8 cellular contexts compared by ENCODE assay signal in genomic region chr1:25695066-25695990, GRCh38.
DNase-seq lines count a peak whose midpoint lies in the region; ATAC-seq and TF ChIP-seq lines count a peak whose summit lies in the region.

No MANE protein-coding gene starts in this region.

- H3K36me3 Mint-ChIP-seq in CD14-positive monocyte = peaks cover 7 to 16% of the 10 kb centered on the region in 2 donors

- H3K27me3 ChIP-seq in stomach smooth muscle (ENCODE audit: control insufficient read depth in 1 of 2, insufficient read depth in 2 of 2, low read length in 2 of 2) = no peaks in the 10 kb centered on the region

- no peak overlapping the region for H3K4me3 Mint-ChIP-seq in CD14-positive monocyte

- intact Hi-C loops in CD14-positive monocyte (cut with micrococcal nuclease) = no loop called here

- DNase-seq in activated effector memory CD4-positive, alpha-beta T cell treated with anti-CD3 and anti-CD28 coated beads, Interleukin-2, amount 50 U/mL, for 16 hours = peak; percentile 14
- no peak for DNase-seq in activated effector memory CD4-positive, alpha-beta T cell treated with Interleukin-2 at 50 U/mL for 16 hours
- DNase-seq in astrocyte of the spinal cord (ENCODE audit: low read depth, low spot score) (peak; percentile 93), islet precursor cell (peak; percentile 92), CD14-positive monocyte (ENCODE audit: low spot score) (no peak)
- DNase-seq in stimulated activated naive CD8-positive, alpha-beta T cell treated with anti-CD3 and anti-CD28 coated beads, Interleukin-15, Interleukin-2, amounts not matched to agents 100 U/mL and 50 U/mL, for 24 hours = no peak

- H3K27ac ChIP-seq in stomach smooth muscle (ENCODE audit: low read length) = peak overlapping the region; percentile 86

- peaks cover 2% of the 10 kb centered on the region for H3K4me1 Mint-ChIP-seq in CD14-positive monocyte

- H3K27ac Mint-ChIP-seq in CD14-positive monocyte = no peak overlapping the region

- in situ Hi-C loops in astrocyte of the spinal cord (cut with HindIII; ENCODE audit: low sequenced_read_pairs) = no loop called here

- TF ChIP-seq CTCF in astrocyte of the spinal cord (IDR thresholded peaks at IDR 0.05; ENCODE audit: low read depth, low read length) = peak; percentile 34
- no peak for TF ChIP-seq CTCF in CD14-positive monocyte (IDR thresholded peaks at IDR 0.05)

- H3K4me3 ChIP-seq in astrocyte of the spinal cord (ENCODE audit: low read depth, low read length) (no peak overlapping the region), stomach smooth muscle (ENCODE audit: low read length in 2 of 2) (peak overlapping the region in 1 of 2 donors; percentile 35)

- H3K36me3 ChIP-seq in stomach smooth muscle (ENCODE audit: control insufficient read depth in 2 of 2, insufficient read depth in 2 of 2, low read length in 2 of 2) = no peaks in the 10 kb centered on the region

- no peak for ATAC-seq in HG03135 (IDR thresholded peaks at IDR 0.05; ENCODE audit: unreplicated experiment)
- ATAC-seq in stimulated activated naive CD8-positive, alpha-beta T cell treated with anti-CD3 and anti-CD28 coated beads, Interleukin-15, Interleukin-2, amounts not matched to agents 100 U/mL and 50 U/mL, for 24 hours = no peak

- H3K9ac ChIP-seq in stomach smooth muscle (ENCODE audit: low read length in 2 of 2) = peak overlapping the region; percentile 14 to 66

- H3K9me3 ChIP-seq in stomach smooth muscle (ENCODE audit: control insufficient read depth in 2 of 2, low read length in 2 of 2) = no peaks in the 10 kb centered on the region

- H3K27me3 Mint-ChIP-seq in CD14-positive monocyte (ENCODE audit: low read depth in 3 of 3) = peaks cover 0 to 4% (median 3%) of the 10 kb centered on the region in 3 donors

- H3K4me1 ChIP-seq in stomach smooth muscle (ENCODE audit: control insufficient read depth, insufficient read depth, low read length) = peaks cover 50% of the 10 kb centered on the region

- no peaks in the 10 kb centered on the region for H3K9me3 Mint-ChIP-seq in CD14-positive monocyte

Comparison
In these comparisons a context has a peak if more than half of its experiments do, and no peak if none do; other contexts are left out.
1. DNase-seq: peak in activated effector memory CD4-positive, alpha-beta T cell treated with anti-CD3 and anti-CD28 coated beads, Interleukin-2, amount 50 U/mL, for 16 hours (single experiment), astrocyte of the spinal cord (single experiment) and islet precursor cell (single experiment); none in activated effector memory CD4-positive, alpha-beta T cell treated with Interleukin-2 at 50 U/mL for 16 hours (single experiment), stimulated activated naive CD8-positive, alpha-beta T cell treated with anti-CD3 and anti-CD28 coated beads, Interleukin-15, Interleukin-2, amounts not matched to agents 100 U/mL and 50 U/mL, for 24 hours (single experiment) and CD14-positive monocyte (single experiment).